9 cellular contexts compared by ENCODE assay signal in the genomic region with DNA sequence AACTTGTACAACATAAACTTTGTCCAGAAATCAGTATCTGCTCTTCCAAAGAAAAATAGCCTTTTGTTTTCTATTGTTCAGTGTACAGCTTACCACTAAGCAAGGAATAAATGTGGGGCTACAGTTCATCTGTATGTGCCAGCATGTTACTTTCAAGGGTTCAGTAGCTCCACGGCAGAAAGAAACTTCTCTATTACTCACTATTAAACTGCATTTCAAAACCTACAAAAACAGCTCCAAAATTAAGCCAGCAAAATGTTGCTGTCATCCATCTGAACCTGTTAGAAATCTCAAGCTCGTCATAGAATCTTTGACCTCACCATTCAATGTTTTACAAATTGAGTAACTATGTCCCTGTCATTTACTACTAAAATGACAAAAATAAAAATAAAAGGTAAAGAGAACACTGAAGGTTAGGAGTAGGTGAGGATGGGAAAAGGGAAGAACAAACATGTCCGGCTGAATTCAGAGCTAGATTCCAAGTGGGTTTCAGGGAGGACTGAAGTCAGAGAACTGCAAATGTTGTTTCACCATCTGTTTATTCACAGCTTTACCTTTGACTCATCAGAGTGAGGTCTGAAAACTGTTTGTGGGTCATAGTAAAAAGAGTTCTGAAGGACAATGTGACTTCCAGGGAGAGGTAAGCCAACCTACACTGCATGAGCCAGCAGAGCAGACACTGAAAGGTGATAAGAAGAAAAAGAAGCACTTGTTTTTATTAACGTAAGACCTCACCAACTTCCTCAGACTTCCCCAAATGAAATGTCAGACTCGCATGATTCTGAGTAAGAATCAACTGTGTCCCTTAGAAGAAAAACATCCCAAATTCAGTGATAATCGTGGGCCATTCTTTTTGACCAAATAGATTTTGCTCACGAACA.
DNase-seq lines count a peak whose midpoint lies in the region; ATAC-seq, FAIRE-seq and TF ChIP-seq lines count a peak whose summit lies in the region.
"Had no signal": no experiment of that assay in that cellular context is flagged by ENCODE, and none has a peak within 500 bp of the region (broad histone marks: within the 10 kb centered on the region; RNA-seq: fewer than 3 reads in every experiment).

No MANE protein-coding gene starts in this region.

- FAIRE-seq in keratinocyte (lab: Jason Lieb, UNC): no peak
- FAIRE-seq: D721Med had no signal

- peaks cover 0 to 1% of the 10 kb centered on the region in 2 donors for H3K9me3 Mint-ChIP-seq in activated T-cell treated with anti-CD3 and anti-CD28 coated beads, Interleukin-2, amount 50 U/mL, for 72 hours
- no peaks in the 10 kb centered on the region for H3K9me3 Mint-ChIP-seq in activated CD4-positive, alpha-beta memory T cell treated with anti-CD3 and anti-CD28 coated beads, Interleukin-2, amount 10 ng/mL, durations not matched to agents 7 days and 5 days

- no peak for TF ChIP-seq CTCF in keratinocyte (optimal IDR thresholded peaks at IDR 0.05 in 1 of 3, IDR thresholded peaks at IDR 0.05 in 1 of 3, conservative IDR thresholded peaks at IDR 0.05 in 1 of 3; ENCODE audit: extremely low read depth in 1 of 3, insufficient read depth in 2 of 3, low read length in 3 of 3)
- no peak for TF ChIP-seq CTCF in thoracic aorta (IDR thresholded peaks at IDR 0.05)

- H3K4me1 ChIP-seq in keratinocyte (ENCODE audit: control insufficient read depth, extremely low read depth, insufficient read depth, low read length) (peaks cover 48% of the 10 kb centered on the region), thoracic aorta (ENCODE audit: control insufficient read depth in 1 of 2, low read depth in 2 of 2) (peaks cover 36 to 68% of the 10 kb centered on the region in 2 donors)

- H3K9me3 ChIP-seq in keratinocyte (ENCODE audit: control insufficient read depth, low read depth, low read length) (no peaks in the 10 kb centered on the region), thoracic aorta (no peaks in the 10 kb centered on the region)

- peak; percentile 70 to 75 for ATAC-seq in activated T-cell treated with anti-CD3 and anti-CD28 coated beads, Interleukin-2, amount 50 U/mL, for 72 hours (replicated peaks in 1 of 2)
- ATAC-seq in thoracic aorta (ENCODE audit: insufficient number of reproducible peaks, low FRiP score, low read depth): no peak
- ATAC-seq in GM21717 (IDR thresholded peaks at IDR 0.05; ENCODE audit: unreplicated experiment): no peak
- ATAC-seq in HG03280 (IDR thresholded peaks at IDR 0.05; ENCODE audit: unreplicated experiment): no peak

- H2AFZ ChIP-seq in keratinocyte (ENCODE audit: control insufficient read depth, low read length): no peak overlapping the region

- H3K36me3 ChIP-seq in keratinocyte (ENCODE audit: control insufficient read depth in 2 of 2, extremely low read depth in 1 of 2, insufficient read depth in 2 of 2, low read length in 2 of 2) (no peaks in the 10 kb centered on the region), thoracic aorta (no peaks in the 10 kb centered on the region)

- peak overlapping the region; percentile 84 to 96 for H3K4me3 Mint-ChIP-seq in activated T-cell treated with anti-CD3 and anti-CD28 coated beads, Interleukin-2, amount 50 U/mL, for 72 hours
- peak overlapping the region; percentile 78 for H3K4me3 Mint-ChIP-seq in activated CD4-positive, alpha-beta memory T cell treated with anti-CD3 and anti-CD28 coated beads, Interleukin-2, amount 10 ng/mL, durations not matched to agents 7 days and 5 days

- H3K4me2 ChIP-seq in keratinocyte (ENCODE audit: control insufficient read depth, extremely low read depth, insufficient read depth, low read depth, low read length): no peak overlapping the region

- H3K9me1 ChIP-seq in keratinocyte (ENCODE audit: control insufficient read depth, extremely low read depth, insufficient read depth, low read length): no peaks in the 10 kb centered on the region

- H3K27ac ChIP-seq in keratinocyte (ENCODE audit: control insufficient read depth, insufficient read depth, low read length) (peak overlapping the region; percentile 91), thoracic aorta (peak overlapping the region; percentile 29 to 55)

- peaks cover 9 to 17% of the 10 kb centered on the region in 2 donors for H3K36me3 Mint-ChIP-seq in activated T-cell treated with anti-CD3 and anti-CD28 coated beads, Interleukin-2, amount 50 U/mL, for 72 hours (ENCODE audit: insufficient read depth in 2 of 2)
- H3K36me3 Mint-ChIP-seq in activated CD4-positive, alpha-beta memory T cell treated with anti-CD3 and anti-CD28 coated beads, Interleukin-2, amount 10 ng/mL, durations not matched to agents 7 days and 5 days (ENCODE audit: low read depth): peaks cover 30% of the 10 kb centered on the region

- no peaks in the 10 kb centered on the region for H4K20me1 ChIP-seq in keratinocyte (ENCODE audit: control insufficient read depth, extremely low read depth, insufficient read depth, low read length)

- dilution Hi-C loops in keratinocyte (cut with MboI; ENCODE audit: extremely low pct_ligation_motif_present, low sequenced_read_pairs): no loop called here

- CTCF ChIA-PET in activated CD4-positive, alpha-beta memory T cell treated with anti-CD3 and anti-CD28 coated beads, Interleukin-2, amount 10 ng/mL, durations not matched to agents 7 days and 5 days (lab: Charles Lee): interaction anchor here (0.6 to 4.4 kb wide), 21 partner anchors 9 to 379 kb away, joined by 3 to 46 read pairs (median 4); a partner anchor contains a TSS

- peak overlapping the region; percentile 97 for H3K27ac Mint-ChIP-seq in activated T-cell treated with anti-CD3 and anti-CD28 coated beads, Interleukin-2, amount 50 U/mL, for 72 hours
- H3K27ac Mint-ChIP-seq in activated CD4-positive, alpha-beta memory T cell treated with anti-CD3 and anti-CD28 coated beads, Interleukin-2, amount 10 ng/mL, durations not matched to agents 7 days and 5 days: peak overlapping the region; percentile 96

- DNase-seq in activated T-cell treated with anti-CD3 and anti-CD28 coated beads, Interleukin-2, amount 50 U/mL, for 72 hours: peak in 1 of 2 donors; percentile 47
- no peak for DNase-seq in activated T-cell treated with anti-CD3 and anti-CD28 coated beads, Interleukin-2, amount 50 U/mL, for 48 hours
- no peak for DNase-seq in activated CD4-positive, alpha-beta memory T cell treated with anti-CD3 and anti-CD28 coated beads, Interleukin-2, amount 10 ng/mL, durations not matched to agents 7 days and 5 days
- DNase-seq in keratinocyte (ENCODE audit: low read depth, low spot score): no peak
- DNase-seq in thoracic aorta (ENCODE audit: low spot score): no peak
- DNase-seq in T-helper 9 cell: no peak

- H3K9ac ChIP-seq in keratinocyte (ENCODE audit: control insufficient read depth, extremely low read depth, insufficient read depth, low read length): peak overlapping the region; percentile 0

- H3K79me2 ChIP-seq in keratinocyte (ENCODE audit: control insufficient read depth, insufficient read depth, low read length): peaks cover 2% of the 10 kb centered on the region

- H3K4me3 ChIP-seq in keratinocyte (ENCODE audit: control insufficient read depth in 2 of 3, extremely low read depth in 1 of 3, insufficient read depth in 2 of 3, low read depth in 1 of 3, low read length in 3 of 3) (no peak overlapping the region), thoracic aorta (peak overlapping the region; percentile 67)

- H3K27me3 Mint-ChIP-seq in activated T-cell treated with anti-CD3 and anti-CD28 coated beads, Interleukin-2, amount 50 U/mL, for 72 hours (ENCODE audit: low read depth): no peaks in the 10 kb centered on the region
- H3K27me3 Mint-ChIP-seq in activated CD4-positive, alpha-beta memory T cell treated with anti-CD3 and anti-CD28 coated beads, Interleukin-2, amount 10 ng/mL, durations not matched to agents 7 days and 5 days: no peaks in the 10 kb centered on the region

- peaks cover 82% of the 10 kb centered on the region for H3K4me1 Mint-ChIP-seq in activated T-cell treated with anti-CD3 and anti-CD28 coated beads, Interleukin-2, amount 50 U/mL, for 72 hours (ENCODE audit: low read depth)
- peaks cover 83% of the 10 kb centered on the region for H3K4me1 Mint-ChIP-seq in activated CD4-positive, alpha-beta memory T cell treated with anti-CD3 and anti-CD28 coated beads, Interleukin-2, amount 10 ng/mL, durations not matched to agents 7 days and 5 days

- POLR2A ChIA-PET in activated CD4-positive, alpha-beta memory T cell treated with anti-CD3 and anti-CD28 coated beads, Interleukin-2, amount 10 ng/mL, durations not matched to agents 7 days and 5 days (lab: Charles Lee): interaction anchor here (0.7 to 8.1 kb wide), 30 partner anchors 8 to 285 kb away, joined by 3 to 74 read pairs (median 6); a partner anchor contains a TSS

- H3K27me3 ChIP-seq in keratinocyte (ENCODE audit: control insufficient read depth, extremely low read depth, insufficient read depth, low read length) (no peaks in the 10 kb centered on the region), thoracic aorta (replicated peaks; ENCODE audit: insufficient read depth) (no peaks in the 10 kb centered on the region)

Comparison
In these comparisons a context has a peak if more than half of its experiments do, and no peak if none do; other contexts are left out.
1. ATAC-seq: peak in activated T-cell treated with anti-CD3 and anti-CD28 coated beads, Interleukin-2, amount 50 U/mL, for 72 hours (2 of 2); none in thoracic aorta (single experiment), GM21717 (single experiment) and HG03280 (single experiment).